Comparison of ENCODE assay signal across 34 cellular contexts in genomic region chr2:240887631-240888030, GRCh38. TPM values are rescaled to one million over a fixed set of nuclear protein-coding genes. Genes with fewer than 3 reads are reported as not detected.
"Had no signal": no experiment of that assay in that cellular context is flagged by ENCODE, and none has a peak within 500 bp of the region (broad histone marks: within the 10 kb centered on the region; RNA-seq: fewer than 3 reads in every experiment).

No MANE protein-coding gene starts in this region.

- H3K4me1 Mint-ChIP-seq: activated naive CD4-positive, alpha-beta T cell treated with anti-CD3 and anti-CD28 coated beads, Interleukin-2, amount 50 U/mL, for 24 hours; activated naive CD8-positive, alpha-beta T cell treated with anti-CD3 and anti-CD28 coated beads, Interleukin-2, amount 10 ng/mL, durations not matched to agents 7 days and 5 days had no signal

- H3K27me3 ChIP-seq: ascending aorta, cardiac muscle cell, SJCRH30 had no signal

- H3K4me1 ChIP-seq: ascending aorta had no signal

- H3K36me3 ChIP-seq: ascending aorta, cardiac muscle cell, SJCRH30, WERI-Rb-1 had no signal

- H3K4me2 ChIP-seq: KMS-11 had no signal

- DNase-seq: activated CD4-positive, alpha-beta T cell treated with anti-CD3 and anti-CD28 coated beads for 1 hour; activated CD4-positive, alpha-beta T cell treated with anti-CD3 and anti-CD28 coated beads for 48 hours; activated CD4-positive, alpha-beta T cell treated with anti-CD3 and anti-CD28 coated beads, Interleukin-2, amount 50 U/mL, for 4 hours; activated CD4-positive, CD25-positive, alpha-beta regulatory T cell; activated CD8-positive, alpha-beta T cell treated with anti-CD3 and anti-CD28 coated beads, Interleukin-2, amount 10 ng/mL, durations not matched to agents 7 days and 5 days; activated gamma-delta T cell; activated naive CD4-positive, alpha-beta T cell treated with Interleukin-2 at 50 U/mL for 16 hours; activated naive CD8-positive, alpha-beta T cell treated with anti-CD3 and anti-CD28 coated beads, Interleukin-2, amount 10 ng/mL, durations not matched to agents 7 days and 5 days; activated T-cell treated with anti-CD3 and anti-CD28 coated beads, Interleukin-2, amount 50 U/mL, for 24 hours; amygdala; MM.1S; MV-4-11; NCI-H1092; NCI-H1436 treated with DMSO at 0.1 percent for 48 hours; NCI-H1694 treated with DMSO at 0.1 percent for 48 hours; NCI-H2029; NCI-H510A; NCI-H526; NCI-H748 treated with DMSO at 0.1 percent for 48 hours; NK-92 treated with Interleukin-12 subunit alpha and Interleukin-12 subunit beta, amount 100 ng/mL, for 24 hours; OCI-M1; SHP77; SJCRH30; T1000; WERI-Rb-1 had no signal

- H3K27me3 Mint-ChIP-seq: activated naive CD4-positive, alpha-beta T cell treated with anti-CD3 and anti-CD28 coated beads, Interleukin-2, amount 50 U/mL, for 24 hours; activated T-cell treated with anti-CD3 and anti-CD28 coated beads, Interleukin-2, amount 50 U/mL, for 24 hours had no signal

- H3K27ac ChIP-seq: ascending aorta, cardiac muscle cell, KMS-11, SJCRH30, SK-N-MC, WERI-Rb-1 had no signal

- H3K9ac ChIP-seq: KMS-11 had no signal

- H3K9me3 Mint-ChIP-seq: activated naive CD4-positive, alpha-beta T cell treated with anti-CD3 and anti-CD28 coated beads, Interleukin-2, amount 50 U/mL, for 24 hours; activated T-cell treated with anti-CD3 and anti-CD28 coated beads, Interleukin-2, amount 50 U/mL, for 24 hours; activated T-helper 2 cell treated with anti-CD3 and anti-CD28 coated beads, Interferon-gamma antibody, Interleukin-2, Interleukin-4, amounts not matched to agents 10 μg/mL and 5 μg/mL and 100 μg/mL, durations not matched to agents 14 hours and 24 hours and 36 hours had no signal

- H3K9me3 ChIP-seq: ascending aorta, SJCRH30 had no signal

- ATAC-seq: activated CD8-positive, alpha-beta T cell treated with anti-CD3 and anti-CD28 coated beads, Interleukin-2, amount 10 ng/mL, durations not matched to agents 7 days and 5 days had no signal

- H3K27ac Mint-ChIP-seq: activated CD8-positive, alpha-beta T cell treated with anti-CD3 and anti-CD28 coated beads, Interleukin-2, amount 10 ng/mL, durations not matched to agents 7 days and 5 days; activated naive CD4-positive, alpha-beta T cell treated with anti-CD3 and anti-CD28 coated beads, Interleukin-2, amount 50 U/mL, for 24 hours; activated naive CD8-positive, alpha-beta T cell treated with anti-CD3 and anti-CD28 coated beads, Interleukin-2, amount 10 ng/mL, durations not matched to agents 7 days and 5 days; activated T-cell treated with anti-CD3 and anti-CD28 coated beads, Interleukin-2, amount 50 U/mL, for 24 hours; activated T-helper 2 cell treated with anti-CD3 and anti-CD28 coated beads, Interferon-gamma antibody, Interleukin-2, Interleukin-4, amounts not matched to agents 10 μg/mL and 5 μg/mL and 100 μg/mL, durations not matched to agents 14 hours and 24 hours and 36 hours had no signal

- H3K4me3 Mint-ChIP-seq: activated CD8-positive, alpha-beta T cell treated with anti-CD3 and anti-CD28 coated beads, Interleukin-2, amount 10 ng/mL, durations not matched to agents 7 days and 5 days; activated naive CD4-positive, alpha-beta T cell treated with anti-CD3 and anti-CD28 coated beads, Interleukin-2, amount 50 U/mL, for 24 hours; activated naive CD8-positive, alpha-beta T cell treated with anti-CD3 and anti-CD28 coated beads, Interleukin-2, amount 10 ng/mL, durations not matched to agents 7 days and 5 days; activated T-cell treated with anti-CD3 and anti-CD28 coated beads, Interleukin-2, amount 50 U/mL, for 24 hours had no signal

- H3K4me3 ChIP-seq: ascending aorta, cardiac muscle cell, SJCRH30, SK-N-MC had no signal

- H3K36me3 Mint-ChIP-seq: activated naive CD4-positive, alpha-beta T cell treated with anti-CD3 and anti-CD28 coated beads, Interleukin-2, amount 50 U/mL, for 24 hours; activated naive CD8-positive, alpha-beta T cell treated with anti-CD3 and anti-CD28 coated beads, Interleukin-2, amount 10 ng/mL, durations not matched to agents 7 days and 5 days had no signal

RNA-seq across cellular contexts. Expression of gene MAB21L4, which starts 8.3 kb away (rescaled TPM):
- total RNA-seq: activated CD8-positive, alpha-beta T cell treated with anti-CD3 and anti-CD28 coated beads, Interleukin-2, amount 10 ng/mL, durations not matched to agents 7 days and 5 days; activated naive CD8-positive, alpha-beta T cell treated with anti-CD3 and anti-CD28 coated beads, Interleukin-2, amount 10 ng/mL, durations not matched to agents 7 days and 5 days; activated T-helper 2 cell treated with anti-CD3 and anti-CD28 coated beads, Interferon-gamma antibody, Interleukin-2, Interleukin-4, amounts not matched to agents 10 μg/mL and 5 μg/mL and 100 μg/mL, durations not matched to agents 14 hours and 24 hours and 36 hours; ascending aorta; cardiac muscle cell; LHCN-M2; T-helper 1 cell treated with Interleukin-12 subunit alpha and Interleukin-12 subunit beta and Interleukin-4 antibody, amounts not matched to agents 30 ng/mL and 1 ng/mL, for 36 hours; T-helper 2 cell treated with Interferon-gamma antibody and Interleukin-4, amounts not matched to agents 100 ng/mL and 5 ng/mL, for 36 hours had no signal
- polyA plus RNA-seq: cardiac muscle cell had no signal

RNA-seq across cellular contexts. Expression of gene CROCC2, which starts 18.5 kb away (rescaled TPM):
- total RNA-seq: activated CD8-positive, alpha-beta T cell treated with anti-CD3 and anti-CD28 coated beads, Interleukin-2, amount 10 ng/mL, durations not matched to agents 7 days and 5 days; activated naive CD8-positive, alpha-beta T cell treated with anti-CD3 and anti-CD28 coated beads, Interleukin-2, amount 10 ng/mL, durations not matched to agents 7 days and 5 days; activated T-helper 2 cell treated with anti-CD3 and anti-CD28 coated beads, Interferon-gamma antibody, Interleukin-2, Interleukin-4, amounts not matched to agents 10 μg/mL and 5 μg/mL and 100 μg/mL, durations not matched to agents 14 hours and 24 hours and 36 hours; cardiac muscle cell; T-helper 1 cell treated with Interleukin-12 subunit alpha and Interleukin-12 subunit beta and Interleukin-4 antibody, amounts not matched to agents 30 ng/mL and 1 ng/mL, for 36 hours; T-helper 2 cell treated with Interferon-gamma antibody and Interleukin-4, amounts not matched to agents 100 ng/mL and 5 ng/mL, for 36 hours had no signal
- polyA plus RNA-seq: cardiac muscle cell had no signal

RNA-seq across cellular contexts. Expression of gene AGXT, which starts 19.0 kb away (rescaled TPM):
- total RNA-seq: activated CD8-positive, alpha-beta T cell treated with anti-CD3 and anti-CD28 coated beads, Interleukin-2, amount 10 ng/mL, durations not matched to agents 7 days and 5 days; activated naive CD8-positive, alpha-beta T cell treated with anti-CD3 and anti-CD28 coated beads, Interleukin-2, amount 10 ng/mL, durations not matched to agents 7 days and 5 days; activated T-helper 2 cell treated with anti-CD3 and anti-CD28 coated beads, Interferon-gamma antibody, Interleukin-2, Interleukin-4, amounts not matched to agents 10 μg/mL and 5 μg/mL and 100 μg/mL, durations not matched to agents 14 hours and 24 hours and 36 hours; ascending aorta; LHCN-M2; T-helper 1 cell treated with Interleukin-12 subunit alpha and Interleukin-12 subunit beta and Interleukin-4 antibody, amounts not matched to agents 30 ng/mL and 1 ng/mL, for 36 hours; T-helper 2 cell treated with Interferon-gamma antibody and Interleukin-4, amounts not matched to agents 100 ng/mL and 5 ng/mL, for 36 hours had no signal
